In the genomic region with DNA sequence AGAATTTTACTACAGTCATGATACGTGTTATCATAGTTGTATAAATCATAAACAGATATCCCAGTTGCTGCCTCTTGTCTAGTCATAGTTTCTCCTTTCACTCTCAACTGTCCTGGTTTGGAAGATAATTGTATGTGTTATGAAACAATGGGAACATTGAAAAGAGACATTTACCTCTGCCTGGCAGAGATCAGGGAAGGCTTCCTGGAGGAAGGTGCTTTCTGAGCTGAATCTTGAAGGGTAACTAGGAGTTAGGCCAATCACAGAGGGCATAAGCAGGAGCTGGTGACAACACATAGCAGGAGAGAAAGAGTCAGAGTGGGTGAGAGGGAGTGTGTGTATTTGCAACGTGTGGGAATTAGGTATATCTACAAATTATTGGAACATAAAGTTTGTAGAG, we compare ENCODE assay signal across 12 cellular contexts. TPM values are rescaled to one million over a fixed set of nuclear protein-coding genes. Genes with fewer than 3 reads are reported as not detected.
DNase-seq lines count a peak whose midpoint lies in the region; ATAC-seq and TF ChIP-seq lines count a peak whose summit lies in the region.
"Had no signal": no experiment of that assay in that cellular context is flagged by ENCODE, and none has a peak within 500 bp of the region (broad histone marks: within the 10 kb centered on the region; RNA-seq: fewer than 3 reads in every experiment).

No MANE protein-coding gene starts in this region.

- H3K27me3 Mint-ChIP-seq in CD14-positive monocyte (ENCODE audit: low read depth in 3 of 3) = no peaks in the 10 kb centered on the region
- no peaks in the 10 kb centered on the region for H3K27me3 Mint-ChIP-seq in activated naive CD8-positive, alpha-beta T cell treated with anti-CD3 and anti-CD28 coated beads, Interleukin-2, amount 50 U/mL, for 24 hours
- no peaks in the 10 kb centered on the region for H3K27me3 Mint-ChIP-seq in natural killer cell treated with Interleukin-12 subunit alpha and Interleukin-12 subunit beta and Interleukin-15 and Interleukin-18, amount 100 ng/mL, for 72 hours

- H3K36me3 ChIP-seq in HEK293 (ENCODE audit: control insufficient read depth in 2 of 2, insufficient read depth in 1 of 2, low read length in 2 of 2) (peaks cover 0 to 16% of the 10 kb centered on the region in 2 experiments; a peak in 1 of 3 replicates), vagina (no peaks in the 10 kb centered on the region), brain microvascular endothelial cell (replicated peaks) (peaks cover 3% of the 10 kb centered on the region)
- H3K36me3 ChIP-seq: neutrophil had no signal

- H3K36me3 Mint-ChIP-seq in CD14-positive monocyte = peaks cover 20 to 22% of the 10 kb centered on the region in 2 donors
- H3K36me3 Mint-ChIP-seq in activated naive CD8-positive, alpha-beta T cell treated with anti-CD3 and anti-CD28 coated beads, Interleukin-2, amount 50 U/mL, for 24 hours (ENCODE audit: low read depth) = peaks cover 40% of the 10 kb centered on the region
- H3K36me3 Mint-ChIP-seq in natural killer cell treated with Interleukin-12 subunit alpha and Interleukin-12 subunit beta and Interleukin-15 and Interleukin-18, amount 100 ng/mL, for 72 hours = peaks cover 14% of the 10 kb centered on the region

- H3K4me1 ChIP-seq in HEK293 (ENCODE audit: control insufficient read depth, insufficient read depth, low read length) (peaks cover 18% of the 10 kb centered on the region), vagina (peaks cover 92% of the 10 kb centered on the region)

- POLR2A ChIA-PET in HEK293 (lab: Yijun Ruan, JAX) = no interaction called here

- H3K9me3 Mint-ChIP-seq in CD14-positive monocyte = no peaks in the 10 kb centered on the region
- H3K9me3 Mint-ChIP-seq in activated naive CD8-positive, alpha-beta T cell treated with anti-CD3 and anti-CD28 coated beads, Interleukin-2, amount 50 U/mL, for 24 hours = no peaks in the 10 kb centered on the region
- H3K9me3 Mint-ChIP-seq in natural killer cell treated with Interleukin-12 subunit alpha and Interleukin-12 subunit beta and Interleukin-15 and Interleukin-18, amount 100 ng/mL, for 72 hours = no peaks in the 10 kb centered on the region

- H3K9me3 ChIP-seq in HEK293 (ENCODE audit: control insufficient read depth, insufficient read depth, low read depth, low read length) (no peaks in the 10 kb centered on the region), vagina (no peaks in the 10 kb centered on the region)
- H3K9me3 ChIP-seq: neutrophil had no signal

- CTCF ChIA-PET in HEK293 (lab: Yijun Ruan, JAX) = no interaction called here

- H3K27me3 ChIP-seq in vagina = no peaks in the 10 kb centered on the region
- no peaks in the 10 kb centered on the region for H3K27me3 ChIP-seq in brain microvascular endothelial cell (replicated peaks)
- H3K27me3 ChIP-seq: neutrophil had no signal

- TF ChIP-seq POLR2A in vagina (IDR thresholded peaks at IDR 0.05) = no peak

- no peak overlapping the region for H3K4me3 Mint-ChIP-seq in CD14-positive monocyte
- peak overlapping the region; percentile 95 for H3K4me3 Mint-ChIP-seq in activated naive CD8-positive, alpha-beta T cell treated with anti-CD3 and anti-CD28 coated beads, Interleukin-2, amount 50 U/mL, for 24 hours
- H3K4me3 Mint-ChIP-seq in natural killer cell treated with Interleukin-12 subunit alpha and Interleukin-12 subunit beta and Interleukin-15 and Interleukin-18, amount 100 ng/mL, for 72 hours = peak overlapping the region; percentile 98

- in situ Hi-C loops in brain microvascular endothelial cell (cut with HindIII; ENCODE audit: low pct_ligation_motif_present, low sequenced_read_pairs) = no loop called here

- TF ChIP-seq CTCF in CD14-positive monocyte (IDR thresholded peaks at IDR 0.05) = no peak
- no peak for TF ChIP-seq CTCF in HEK293 (tag by site-specific recombination; IDR thresholded peaks at IDR 0.05)
- TF ChIP-seq CTCF in vagina (IDR thresholded peaks at IDR 0.05) = no peak
- TF ChIP-seq CTCF in brain microvascular endothelial cell (IDR thresholded peaks at IDR 0.05; ENCODE audit: low read depth, low read length, missing control alignments) = no peak

- no peak overlapping the region; the same call in 1 of the 2 replicates for H3K27ac ChIP-seq in HEK293 (ENCODE audit: extremely low read depth, low read depth, low read length)
- no peak overlapping the region for H3K27ac ChIP-seq in vagina
- H3K27ac ChIP-seq in brain microvascular endothelial cell = no peak overlapping the region
- H3K27ac ChIP-seq: neutrophil, WERI-Rb-1 had no signal

- DNase-seq in CD14-positive monocyte (ENCODE audit: low spot score) (no peak), mesenteric fat pad (ENCODE audit: low spot score) (no peak), vagina (ENCODE audit: extremely low spot score in 2 of 2) (no peak), brain microvascular endothelial cell (no peak)
- no peak for DNase-seq in activated naive CD8-positive, alpha-beta T cell treated with anti-CD3 and anti-CD28 coated beads, Interleukin-2, amount 50 U/mL, for 24 hours
- no peak for DNase-seq in natural killer cell treated with Interleukin-12 subunit alpha and Interleukin-12 subunit beta and Interleukin-15 and Interleukin-18, amount 100 ng/mL, for 72 hours (ENCODE audit: low spot score)
- DNase-seq: MV-4-11, NCI-H446, WERI-Rb-1 had no signal

- H3K4me1 Mint-ChIP-seq in CD14-positive monocyte = peaks cover 42% of the 10 kb centered on the region
- H3K4me1 Mint-ChIP-seq in activated naive CD8-positive, alpha-beta T cell treated with anti-CD3 and anti-CD28 coated beads, Interleukin-2, amount 50 U/mL, for 24 hours = peaks cover 83% of the 10 kb centered on the region
- peaks cover 61 to 75% of the 10 kb centered on the region in 2 donors for H3K4me1 Mint-ChIP-seq in natural killer cell treated with Interleukin-12 subunit alpha and Interleukin-12 subunit beta and Interleukin-15 and Interleukin-18, amount 100 ng/mL, for 72 hours (ENCODE audit: low read depth in 2 of 2)

- no peak overlapping the region for H3K4me3 ChIP-seq in HEK293 (ENCODE audit: low read depth, low read length)
- no peak overlapping the region for H3K4me3 ChIP-seq in vagina
- no peak overlapping the region for H3K4me3 ChIP-seq in brain microvascular endothelial cell (ENCODE audit: low read depth, low read length)

- intact Hi-C loops in CD14-positive monocyte (cut with micrococcal nuclease) (loop anchor here in 1 of 2 donors (10.0 kb wide), 1 partner anchor 451 kb away; the partner anchor contains the start of gene MAPRE1), vagina (cut with DNase I) (no loop called here)

- H3K27ac Mint-ChIP-seq in CD14-positive monocyte = peak overlapping the region in 5 of 7 donors; percentile 2 to 51 (median 38)
- H3K27ac Mint-ChIP-seq in activated naive CD8-positive, alpha-beta T cell treated with anti-CD3 and anti-CD28 coated beads, Interleukin-2, amount 50 U/mL, for 24 hours = peak overlapping the region; percentile 89
- H3K27ac Mint-ChIP-seq in natural killer cell treated with Interleukin-12 subunit alpha and Interleukin-12 subunit beta and Interleukin-15 and Interleukin-18, amount 100 ng/mL, for 72 hours = peak overlapping the region; percentile 29 to 34

- no peak for ATAC-seq in activated naive CD8-positive, alpha-beta T cell treated with anti-CD3 and anti-CD28 coated beads, Interleukin-2, amount 50 U/mL, for 24 hours
- ATAC-seq in natural killer cell treated with Interleukin-12 subunit alpha and Interleukin-12 subunit beta and Interleukin-15 and Interleukin-18, amount 100 ng/mL, for 72 hours = no peak
- ATAC-seq in GM21717 (IDR thresholded peaks at IDR 0.05; ENCODE audit: unreplicated experiment) = no peak

TF ChIP-seq in HEK293, 187 proteins besides CTCF, POLR2A, EP300 and RAD21 (continues in another document):
- TF ChIP-seq ZNF10 (tag by site-specific recombination; IDR thresholded peaks at IDR 0.05) (no peak), ZNF777 (tag by site-specific recombination; IDR thresholded peaks at IDR 0.05; ENCODE audit: borderline replicate concordance) (no peak), ZNF157 (tag by site-specific recombination; IDR thresholded peaks at IDR 0.05) (no peak), ZNF274 (IDR thresholded peaks at IDR 0.05; ENCODE audit: low read length) (no peak), ZNF274 (tag by site-specific recombination; IDR thresholded peaks at IDR 0.05; ENCODE audit: borderline replicate concordance) (no peak), ZNF202 (tag by site-specific recombination; IDR thresholded peaks at IDR 0.05; ENCODE audit: borderline replicate concordance) (no peak), ZNF600 (tag by site-specific recombination; IDR thresholded peaks at IDR 0.05) (peak; percentile 34; the same call in 1 of the 2 replicates), ZNF580 (tag by site-specific recombination; IDR thresholded peaks at IDR 0.05) (no peak), ZNF521 (tag by site-specific recombination; IDR thresholded peaks at IDR 0.05) (no peak), ZNF26 (tag by site-specific recombination; IDR thresholded peaks at IDR 0.05) (no peak), ZNF704 (tag by site-specific recombination; IDR thresholded peaks at IDR 0.05) (no peak), ZNF426 (tag by site-specific recombination; IDR thresholded peaks at IDR 0.05) (no peak)

RNA-seq across cellular contexts. Expression of gene ASXL1, which starts 5.4 kb away (rescaled TPM):
- 1 to 10 TPM; 1.8 to 2.8 TPM for polyA plus RNA-seq in CD14-positive monocyte
- total RNA-seq in natural killer cell treated with Interleukin-12 subunit alpha and Interleukin-12 subunit beta and Interleukin-15 and Interleukin-18, amount 100 ng/mL, for 72 hours = 100 to 1,000 TPM; 119 to 214 TPM
- total RNA-seq in mesenteric fat pad (75.3 TPM), vagina (97.5 TPM)

Comparison
In these comparisons a context has a peak if more than half of its experiments do, and no peak if none do; other contexts are left out.
1. H3K27ac Mint-ChIP-seq: peak in every context shown above with its lines; median percentile 89 in activated naive CD8-positive, alpha-beta T cell treated with anti-CD3 and anti-CD28 coated beads, Interleukin-2, amount 50 U/mL, for 24 hours; 38 in CD14-positive monocyte; 32 in natural killer cell treated with Interleukin-12 subunit alpha and Interleukin-12 subunit beta and Interleukin-15 and Interleukin-18, amount 100 ng/mL, for 72 hours.
2. H3K4me3 Mint-ChIP-seq: peak in activated naive CD8-positive, alpha-beta T cell treated with anti-CD3 and anti-CD28 coated beads, Interleukin-2, amount 50 U/mL, for 24 hours (single experiment) and natural killer cell treated with Interleukin-12 subunit alpha and Interleukin-12 subunit beta and Interleukin-15 and Interleukin-18, amount 100 ng/mL, for 72 hours (single experiment); none in CD14-positive monocyte (0 of 2).